In the genomic region with DNA sequence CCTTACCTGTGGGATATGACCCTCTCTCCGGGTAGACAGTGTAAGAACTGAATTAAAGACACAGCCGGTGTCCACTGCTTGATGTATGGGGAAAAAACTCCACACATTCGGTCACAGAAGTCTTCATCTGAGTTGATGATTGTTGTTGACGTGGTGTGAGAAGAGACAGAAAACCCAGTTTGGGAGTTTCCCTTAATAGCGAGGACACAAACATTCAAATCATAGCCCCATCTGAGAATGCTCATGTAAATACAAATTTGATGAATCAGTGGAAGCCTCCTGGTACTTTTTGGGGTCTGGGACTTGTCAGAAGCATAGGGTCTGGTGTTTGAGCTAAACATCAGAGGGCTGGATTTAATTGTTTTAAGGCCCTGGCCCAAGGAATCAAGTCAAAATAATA, we compare ENCODE assay signal across 1 cellular context.
TF ChIP-seq lines count a peak whose summit lies in the region.

No MANE protein-coding gene starts in this region.

TF ChIP-seq in HepG2, 621 proteins besides CTCF, POLR2A, EP300 and RAD21:
- no peak for TF ChIP-seq HNRNPLL (IDR thresholded peaks at IDR 0.05; ENCODE audit: low read depth, low read length, poor library complexity, severe bottlenecking)
- no peak for TF ChIP-seq TRIM24 (CRISPR knock-in tag; IDR thresholded peaks at IDR 0.05)
- no peak for TF ChIP-seq RBM39 (IDR thresholded peaks at IDR 0.05; ENCODE audit: low read depth, low read length, poor library complexity, severe bottlenecking)
- no peak for TF ChIP-seq ZNF552 (CRISPR knock-in tag; IDR thresholded peaks at IDR 0.05; ENCODE audit: borderline replicate concordance)
- TF ChIP-seq SPEN (CRISPR knock-in tag; IDR thresholded peaks at IDR 0.05; ENCODE audit: low read depth), result no peak
- no peak for TF ChIP-seq GATAD1 (CRISPR knock-in tag; IDR thresholded peaks at IDR 0.05)
- no peak for TF ChIP-seq TMF1 (CRISPR knock-in tag; IDR thresholded peaks at IDR 0.05; ENCODE audit: low read depth)
- no peak for TF ChIP-seq ATF7-NPFF (CRISPR knock-in tag; IDR thresholded peaks at IDR 0.05; ENCODE audit: low read depth)
- TF ChIP-seq IRF2 (CRISPR knock-in tag; IDR thresholded peaks at IDR 0.05), result no peak
- TF ChIP-seq ARNT2 (CRISPR knock-in tag; IDR thresholded peaks at IDR 0.05; ENCODE audit: low read depth), result no peak
- TF ChIP-seq PHF5A (CRISPR knock-in tag; IDR thresholded peaks at IDR 0.05; ENCODE audit: low read depth, unreplicated experiment), result no peak
- TF ChIP-seq RFX1 (IDR thresholded peaks at IDR 0.05), result no peak
- TF ChIP-seq HNRNPK (IDR thresholded peaks at IDR 0.05; ENCODE audit: low read depth, low read length, poor library complexity, severe bottlenecking), result no peak
- no peak for TF ChIP-seq FOXP4 (CRISPR knock-in tag; IDR thresholded peaks at IDR 0.05)
- TF ChIP-seq RBFOX2 (IDR thresholded peaks at IDR 0.05; ENCODE audit: low read depth, low read length), result no peak
